ENCODE assay signal across 17 cellular contexts in genomic region chr19:47676811-47677210, GRCh38. TPM values are rescaled to one million over a fixed set of nuclear protein-coding genes. Genes with fewer than 3 reads are reported as not detected.
DNase-seq lines count a peak whose midpoint lies in the region; ATAC-seq and TF ChIP-seq lines count a peak whose summit lies in the region.
"Had no signal": no experiment of that assay in that cellular context is flagged by ENCODE, and none has a peak within 500 bp of the region (broad histone marks: within the 10 kb centered on the region; RNA-seq: fewer than 3 reads in every experiment).

No MANE protein-coding gene starts in this region.

- 82% methylated on average over 8 of the region's 8 CpGs for WGBS in right cardiac atrium

- H3K27me3 Mint-ChIP-seq in CD8-positive, alpha-beta T cell (ENCODE audit: low read depth), result no peaks in the 10 kb centered on the region
- H3K27me3 Mint-ChIP-seq in glutamatergic neuron (ENCODE audit: unreplicated experiment), result peaks cover 7% of the 10 kb centered on the region
- H3K27me3 Mint-ChIP-seq: CD4-positive, CD25-positive, alpha-beta regulatory T cell had no signal

- H3K36me3 ChIP-seq in CD8-positive, alpha-beta T cell (ENCODE audit: insufficient read depth, low read length), result peaks cover 14% of the 10 kb centered on the region
- peaks cover 26% of the 10 kb centered on the region for H3K36me3 ChIP-seq in WERI-Rb-1

- CTCF ChIA-PET in CD8-positive, alpha-beta T cell (lab: Charles Lee), result no interaction called here

- in situ Hi-C loops in G401 (cut with HindIII; ENCODE audit: low sequenced_read_pairs), result no loop called here

- peak overlapping the region; percentile 32 for H3K27ac Mint-ChIP-seq in CD8-positive, alpha-beta T cell
- H3K27ac Mint-ChIP-seq in glutamatergic neuron (ENCODE audit: unreplicated experiment), result peak overlapping the region; percentile 94
- H3K27ac Mint-ChIP-seq: CD4-positive, CD25-positive, alpha-beta regulatory T cell; HFFc6 had no signal

- H3K4me1 Mint-ChIP-seq in CD8-positive, alpha-beta T cell (ENCODE audit: low read depth), result no peaks in the 10 kb centered on the region
- H3K4me1 Mint-ChIP-seq in glutamatergic neuron (ENCODE audit: low read depth, unreplicated experiment), result peaks cover 17% of the 10 kb centered on the region

- H3K27ac ChIP-seq in CD8-positive, alpha-beta T cell (ENCODE audit: low read depth, low read length), result no peak overlapping the region
- no peak overlapping the region for H3K27ac ChIP-seq in WERI-Rb-1
- H3K27ac ChIP-seq in right cardiac atrium (ENCODE audit: low read length), result no peak overlapping the region

- H3K4me3 Mint-ChIP-seq in CD8-positive, alpha-beta T cell, result no peak overlapping the region
- peak overlapping the region; percentile 18 for H3K4me3 Mint-ChIP-seq in glutamatergic neuron (ENCODE audit: unreplicated experiment)
- H3K4me3 Mint-ChIP-seq: CD4-positive, CD25-positive, alpha-beta regulatory T cell; HFFc6 had no signal

- no peaks in the 10 kb centered on the region for H3K27me3 ChIP-seq in CD8-positive, alpha-beta T cell (ENCODE audit: insufficient read depth, low read length)
- H3K27me3 ChIP-seq in WERI-Rb-1 (ENCODE audit: insufficient read depth, low read depth, severe bottlenecking) (no peaks in the 10 kb centered on the region), right cardiac atrium (ENCODE audit: control insufficient read depth, insufficient read depth) (no peaks in the 10 kb centered on the region)
- H3K27me3 ChIP-seq: BE2C had no signal

- no peak for DNase-seq in CD8-positive, alpha-beta T cell
- peak; percentile 52 for DNase-seq in G401 (ENCODE audit: low spot score)
- peak; percentile 28 for DNase-seq in WERI-Rb-1
- DNase-seq in glutamatergic neuron, result peak; percentile 75
- no peak for DNase-seq in NCI-H2107 treated with DMSO at 0.1 percent for 48 hours (lab: John Stamatoyannopoulos, UW; ENCODE audit: unreplicated experiment)
- DNase-seq in right cardiac atrium, result no peak
- DNase-seq: ACHN; BE2C; CD4-positive, CD25-positive, alpha-beta regulatory T cell; GDM1; GOT3; HFFc6; IMR-90 had no signal

- intact Hi-C loops in CD8-positive, alpha-beta T cell (cut with DNase I, micrococcal nuclease), result no loop called here
- intact Hi-C loops in right cardiac atrium (cut with DNase I), result no loop called here

- no peak for ATAC-seq in CD8-positive, alpha-beta T cell
- no peak for ATAC-seq in HG03159 (IDR thresholded peaks at IDR 0.05; ENCODE audit: unreplicated experiment)
- ATAC-seq in GM19328 (IDR thresholded peaks at IDR 0.05; ENCODE audit: unreplicated experiment), result no peak
- no peak for ATAC-seq in right cardiac atrium
- ATAC-seq: HCT116, K562 had no signal

- no peaks in the 10 kb centered on the region for H3K4me1 ChIP-seq in CD8-positive, alpha-beta T cell (ENCODE audit: insufficient read depth, low read length)
- H3K4me1 ChIP-seq in right cardiac atrium (ENCODE audit: control insufficient read depth, insufficient read depth, low read length), result no peaks in the 10 kb centered on the region
- H3K4me1 ChIP-seq: BE2C had no signal

- H3K9me3 Mint-ChIP-seq in CD8-positive, alpha-beta T cell, result no peaks in the 10 kb centered on the region
- H3K9me3 Mint-ChIP-seq in glutamatergic neuron (ENCODE audit: unreplicated experiment), result peaks cover 15% of the 10 kb centered on the region
- H3K9me3 Mint-ChIP-seq: CD4-positive, CD25-positive, alpha-beta regulatory T cell; HFFc6 had no signal

- H3K36me3 Mint-ChIP-seq in CD8-positive, alpha-beta T cell, result peaks cover 60% of the 10 kb centered on the region
- H3K36me3 Mint-ChIP-seq in glutamatergic neuron (ENCODE audit: unreplicated experiment), result peaks cover 7% of the 10 kb centered on the region

- POLR2A ChIA-PET in CD8-positive, alpha-beta T cell (lab: Charles Lee), result no interaction called here

- no peak overlapping the region for H3K4me3 ChIP-seq in CD8-positive, alpha-beta T cell (ENCODE audit: low read depth, low read length)
- H3K4me3 ChIP-seq in WERI-Rb-1 (ENCODE audit: low read depth, low read length) (no peak overlapping the region), right cardiac atrium (ENCODE audit: low read length) (no peak overlapping the region)
- H3K4me3 ChIP-seq: K562 had no signal

- no peak for TF ChIP-seq CTCF in CD8-positive, alpha-beta T cell (IDR thresholded peaks at IDR 0.05)
- TF ChIP-seq CTCF in WERI-Rb-1 (IDR thresholded peaks at IDR 0.05; ENCODE audit: low read depth, low read length) (no peak), glutamatergic neuron (IDR thresholded peaks at IDR 0.05; ENCODE audit: partially characterized antibody, unreplicated experiment) (no peak)

- no peaks in the 10 kb centered on the region for H3K9me3 ChIP-seq in CD8-positive, alpha-beta T cell (ENCODE audit: low read length)
- H3K9me3 ChIP-seq in WERI-Rb-1 (ENCODE audit: severe bottlenecking) (no peaks in the 10 kb centered on the region), right cardiac atrium (ENCODE audit: control insufficient read depth, low read length) (no peaks in the 10 kb centered on the region)
- H3K9me3 ChIP-seq: BE2C had no signal

RNA-seq across cellular contexts. Expression of gene EHD2, which starts 36.4 kb away (rescaled TPM):
- total RNA-seq in CD8-positive, alpha-beta T cell, result under 1 TPM in 1 of 2 experiments, not detected in 1; 0.25 TPM
- not detected in 2 replicates for total RNA-seq in G401 (2014; rRNA removed; shearing (Covaris generic))
- 7.6 TPM for total RNA-seq in glutamatergic neuron (ENCODE audit: unreplicated experiment)
- 10 to 100 TPM; 32.8 to 61.9 (median 49.1) TPM for total RNA-seq in right cardiac atrium
- 34.8 TPM for polyA plus RNA-seq in right cardiac atrium

Comparison
In these comparisons a context has a peak if more than half of its experiments do, and no peak if none do; other contexts are left out.
1. DNase-seq: peak in G401 (single experiment), WERI-Rb-1 (single experiment) and glutamatergic neuron (single experiment); none in CD8-positive, alpha-beta T cell (0 of 7), NCI-H2107 treated with DMSO at 0.1 percent for 48 hours (single experiment) and right cardiac atrium (0 of 3).